8 cellular contexts compared by ENCODE assay signal in the genomic region with DNA sequence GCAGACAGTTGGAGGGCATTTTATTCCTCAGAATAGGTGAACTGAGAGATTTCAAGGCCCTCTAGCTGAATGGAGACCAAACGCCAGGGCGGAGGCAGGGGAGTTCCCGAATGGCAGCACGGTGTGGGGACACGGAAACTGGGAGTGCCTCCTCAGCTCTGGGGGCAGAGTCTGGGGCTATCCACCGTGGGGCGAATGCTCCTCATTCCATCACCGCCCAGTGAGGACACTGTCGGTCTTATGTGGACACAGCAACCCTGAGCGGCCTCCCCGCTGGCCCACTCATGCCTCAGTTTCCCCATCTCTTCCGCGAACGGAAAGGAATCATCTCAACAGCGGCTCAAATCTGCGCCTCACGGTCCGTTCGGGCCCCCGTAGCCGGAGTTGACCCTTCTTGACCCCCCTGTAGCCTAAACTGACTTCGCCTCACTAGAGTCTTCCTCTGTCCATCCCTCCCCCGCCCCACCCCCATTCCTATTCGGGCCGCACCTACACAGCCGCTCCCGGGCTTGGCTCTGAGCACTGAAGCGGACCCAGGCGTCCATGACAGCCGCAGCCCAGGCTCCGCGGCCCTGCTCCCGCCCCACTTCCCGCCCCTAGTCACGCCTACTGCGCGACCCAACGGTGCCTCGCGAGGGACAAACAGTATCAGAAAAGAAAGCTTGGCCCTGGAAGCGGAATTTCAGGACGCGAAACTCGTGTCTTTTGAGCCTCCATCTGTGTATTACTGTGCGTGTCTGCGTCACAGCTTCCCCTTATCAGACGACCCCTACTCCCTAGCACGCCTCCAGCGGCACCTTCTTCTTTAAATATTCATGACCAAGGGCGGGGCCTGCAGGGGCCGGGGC. TPM values are rescaled to one million over a fixed set of nuclear protein-coding genes. Genes with fewer than 3 reads are reported as not detected.
DNase-seq lines count a peak whose midpoint lies in the region; ATAC-seq lines count a peak whose summit lies in the region.

A gene with protein sequence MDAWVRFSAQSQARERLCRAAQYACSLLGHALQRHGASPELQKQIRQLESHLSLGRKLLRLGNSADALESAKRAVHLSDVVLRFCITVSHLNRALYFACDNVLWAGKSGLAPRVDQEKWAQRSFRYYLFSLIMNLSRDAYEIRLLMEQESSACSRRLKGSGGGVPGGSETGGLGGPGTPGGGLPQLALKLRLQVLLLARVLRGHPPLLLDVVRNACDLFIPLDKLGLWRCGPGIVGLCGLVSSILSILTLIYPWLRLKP (minus strand): TSS at position 574 of the 848 bp plus-strand sequence. CDS start 29 bp downstream, at position 545.

- peak; percentile 90 for DNase-seq in CMK (ENCODE audit: low read depth)
- DNase-seq in HT1080 (ENCODE audit: low read depth) = peak; percentile 84
- peak; percentile 91 to 95 for DNase-seq in NOMO-1 (lab: John Stamatoyannopoulos, UW; ENCODE audit: unreplicated experiment in 2 of 2)
- DNase-seq in activated CD8-positive, alpha-beta memory T cell treated with anti-CD3 and anti-CD28 coated beads for 24 hours = peak; percentile 95
- peak; percentile 84 to 90 (median 88) for DNase-seq in effector memory CD4-positive, alpha-beta T cell
- DNase-seq in memory B cell (ENCODE audit: low spot score in 2 of 2) = peak; percentile 87
- DNase-seq in stimulated activated CD8-positive, alpha-beta memory T cell treated with anti-CD3 and anti-CD28 coated beads, Interleukin-12 subunit alpha, Interleukin-12 subunit beta, amount 100 ng/mL, for 24 hours (ENCODE audit: extremely low read depth) = peak; percentile 82

- peak within 1 kb of the TSS; percentile 90 for H3K27ac Mint-ChIP-seq in memory B cell

- peaks cover 23% of the 10 kb centered on the region for H3K36me3 Mint-ChIP-seq in memory B cell

- H3K27me3 ChIP-seq in effector memory CD4-positive, alpha-beta T cell (replicated peaks; ENCODE audit: control insufficient read depth, insufficient read depth, low read length, poor library complexity, severe bottlenecking) = no peaks in the 10 kb centered on the region

- peak within 1 kb of the TSS; percentile 86 for H3K27ac ChIP-seq in effector memory CD4-positive, alpha-beta T cell (ENCODE audit: insufficient read depth, low read length, poor library complexity, severe bottlenecking)

- ATAC-seq in GM21367 (IDR thresholded peaks at IDR 0.05; ENCODE audit: unreplicated experiment) (peak; percentile 60), memory B cell (ENCODE audit: low read depth) (peak; percentile 88)

- no peaks in the 10 kb centered on the region for H3K9me3 ChIP-seq in effector memory CD4-positive, alpha-beta T cell (ENCODE audit: control insufficient read depth, low read length)

- H3K9me3 Mint-ChIP-seq in memory B cell = no peaks in the 10 kb centered on the region

- H3K27me3 Mint-ChIP-seq in memory B cell = no peaks in the 10 kb centered on the region

- peak within 1 kb of the TSS; percentile 71 for H3K4me3 ChIP-seq in effector memory CD4-positive, alpha-beta T cell (ENCODE audit: insufficient read depth, low read depth, low read length, poor library complexity, severe bottlenecking)

- H3K4me3 Mint-ChIP-seq in memory B cell = peak within 1 kb of the TSS; percentile 93

- H3K4me1 Mint-ChIP-seq in memory B cell = peaks cover 29% of the 10 kb centered on the region

- peaks cover 22% of the 10 kb centered on the region for H3K4me1 ChIP-seq in effector memory CD4-positive, alpha-beta T cell (ENCODE audit: control insufficient read depth, insufficient read depth, low read length, poor library complexity, severe bottlenecking)

- H3K36me3 ChIP-seq in effector memory CD4-positive, alpha-beta T cell (ENCODE audit: control insufficient read depth, insufficient read depth, low read length) = peaks cover 14% of the 10 kb centered on the region

RNA-seq across cellular contexts. Expression of the gene that starts here (rescaled TPM):
- total RNA-seq in HT1080 (2014; rRNA removed; shearing (Covaris generic)) = 17.8 and 21.8 TPM in 2 replicates
- polyA plus RNA-seq in HT1080 (2015; cell fraction: cytosol; rRNA removed) = 25.8 and 26.0 TPM in 2 replicates
- 19.5 and 19.7 TPM in 2 replicates for polyA plus RNA-seq in HT1080 (2015; cell fraction: nucleus; rRNA removed)

Comparison
In these comparisons a context has a peak if more than half of its experiments do, and no peak if none do; other contexts are left out.
1. Peak in every context shown above with its lines: DNase-seq, ATAC-seq, H3K4me3 ChIP-seq and H3K27ac ChIP-seq.